ENCODE assay signal across 25 cellular contexts in the genomic region with DNA sequence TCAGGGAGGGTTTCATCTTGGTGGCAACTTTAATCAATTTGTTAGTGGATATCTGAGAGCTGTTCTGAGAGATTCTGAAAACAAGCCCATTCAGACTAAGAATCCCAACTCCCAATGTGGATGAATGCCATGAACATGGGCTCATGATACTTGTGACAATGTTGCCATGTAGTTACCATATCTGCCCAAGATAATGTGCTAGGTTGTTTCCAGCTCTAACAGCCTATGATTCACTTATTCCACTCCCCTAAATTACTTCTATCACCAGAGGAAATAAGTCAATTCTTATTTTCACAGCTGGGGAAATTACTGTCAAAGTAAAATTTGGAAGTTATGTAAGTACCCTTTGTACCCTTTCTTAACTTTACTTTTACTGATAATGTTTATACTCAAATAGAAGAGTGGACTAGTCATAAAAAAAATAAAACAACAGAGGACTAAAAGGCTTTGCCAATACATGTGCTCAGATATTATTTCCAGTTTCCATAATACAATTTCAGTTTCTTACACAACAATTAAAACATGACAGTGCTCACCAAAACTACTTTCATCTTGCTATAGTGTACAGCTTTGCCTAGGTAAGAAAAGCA.
A peak's percentile ranks its signal among the peaks of the same experiment; 100 is the strongest.
DNase-seq lines count a peak whose midpoint lies in the region; ATAC-seq and TF ChIP-seq lines count a peak whose summit lies in the region.
"Had no signal": no experiment of that assay in that cellular context is flagged by ENCODE, and none has a peak within 500 bp of the region (broad histone marks: within the 10 kb centered on the region; RNA-seq: fewer than 3 reads in every experiment).

No MANE protein-coding gene starts in this region.

- H3F3A ChIP-seq in MM.1S (ENCODE audit: insufficient read depth, low read length) = peaks cover 8% of the 10 kb centered on the region

- H3K36me3 ChIP-seq in MM.1S (replicated peaks; ENCODE audit: insufficient read depth, low read length) = no peaks in the 10 kb centered on the region
- H3K36me3 ChIP-seq in heart right ventricle = no peaks in the 10 kb centered on the region
- H3K36me3 ChIP-seq in H7 (replicated peaks; ENCODE audit: control insufficient read depth, insufficient read depth, low read length) = no peaks in the 10 kb centered on the region
- H3K36me3 ChIP-seq: BE2C, ovary had no signal

- H3K9me3 ChIP-seq in MM.1S (replicated peaks; ENCODE audit: insufficient read depth, low read length) (no peaks in the 10 kb centered on the region), heart right ventricle (peaks cover 0 to 15% (median 3%) of the 10 kb centered on the region in 11 donors)
- H3K9me3 ChIP-seq: BE2C, body of pancreas, ovary had no signal

- no peak overlapping the region; the same call in 1 of the 2 replicates for H3K27ac ChIP-seq in MM.1S (ENCODE audit: low read length)
- peak overlapping the region in 3 of 10 donors; percentile 12 to 26 (median 24) for H3K27ac ChIP-seq in heart right ventricle
- H3K27ac ChIP-seq: body of pancreas, foreskin keratinocyte, ovary, PC-9 had no signal

- intact Hi-C loops in heart right ventricle (cut with DNase I) = no loop called here

- H2AFZ ChIP-seq in MM.1S (ENCODE audit: low read length) = no peak overlapping the region
- H2AFZ ChIP-seq: PC-9 had no signal

- TF ChIP-seq CTCF in MM.1S (IDR thresholded peaks at IDR 0.05; ENCODE audit: low read length) (no peak), cardiac fibroblast (IDR thresholded peaks at IDR 0.05; ENCODE audit: low read depth, low read length) (no peak), heart right ventricle (IDR thresholded peaks at IDR 0.05) (no peak)

- H3K4me3 ChIP-seq in MM.1S (ENCODE audit: low read length) (no peak overlapping the region), cardiac fibroblast (replicated peaks in 1 of 2; ENCODE audit: low read depth in 2 of 2, low read length in 2 of 2) (no peak overlapping the region), heart right ventricle (no peak overlapping the region), H7 (ENCODE audit: insufficient read depth, low read depth, low read length) (no peak overlapping the region)
- H3K4me3 ChIP-seq: body of pancreas, ovary, PC-9, smooth muscle cell had no signal

- H3K4me1 ChIP-seq in MM.1S (ENCODE audit: low read length) (peaks cover 15% of the 10 kb centered on the region), heart right ventricle (peaks cover 0 to 10% (median 0%) of the 10 kb centered on the region in 9 donors)
- H3K4me1 ChIP-seq: body of pancreas, foreskin keratinocyte had no signal

- H3K27me3 ChIP-seq in MM.1S (replicated peaks; ENCODE audit: insufficient read depth, low read length) (no peaks in the 10 kb centered on the region), heart right ventricle (no peaks in the 10 kb centered on the region), H7 (ENCODE audit: control insufficient read depth, insufficient read depth, low read length) (no peaks in the 10 kb centered on the region)
- H3K27me3 ChIP-seq: BE2C, body of pancreas, foreskin keratinocyte, ovary had no signal

- H3K9ac ChIP-seq in MM.1S (ENCODE audit: low read length) = no peak overlapping the region

- peak; percentile 21 for DNase-seq in MM.1S
- peak; percentile 39 to 52 for DNase-seq in cardiac fibroblast (ENCODE audit: low read depth in 2 of 2)
- peak in 1 of 2 donors; percentile 13 for DNase-seq in heart right ventricle
- peak; percentile 67 for DNase-seq in stromal cell of bone marrow (ENCODE audit: low read depth)
- no peak for DNase-seq in H7
- DNase-seq in glomerular visceral epithelial cell (ENCODE audit: extremely low spot score) = no peak
- DNase-seq: activated CD4-positive, alpha-beta memory T cell treated with anti-CD3 and anti-CD28 coated beads for 36 hours; activated CD4-positive, alpha-beta T cell treated with anti-CD3 and anti-CD28 coated beads for 1 hour; activated CD8-positive, alpha-beta memory T cell treated with anti-CD3 and anti-CD28 coated beads, Interleukin-2, amount 50 U/mL, for 4 hours; activated naive CD4-positive, alpha-beta T cell; activated naive CD8-positive, alpha-beta T cell treated with anti-CD3 and anti-CD28 coated beads, Interleukin-2, amount 50 U/mL, for 24 hours; BE2C; body of pancreas; CD8-positive, alpha-beta T cell; foreskin keratinocyte; hippocampal formation; NCI-H1092; NCI-H2029; NCI-H524; ovary; PC-9; stimulated activated naive CD4-positive, alpha-beta T cell treated with Interleukin-2 at 50 U/mL for 16 hours; T-helper 17 cell had no signal

- H4K20me1 ChIP-seq in MM.1S (ENCODE audit: insufficient read depth, low read length) = no peaks in the 10 kb centered on the region

- ATAC-seq in heart right ventricle (peak; percentile 28 to 91 (median 75)), HG03432 (IDR thresholded peaks at IDR 0.05; ENCODE audit: unreplicated experiment) (no peak)
- ATAC-seq: activated naive CD8-positive, alpha-beta T cell treated with anti-CD3 and anti-CD28 coated beads, Interleukin-2, amount 50 U/mL, for 24 hours; body of pancreas; CD8-positive, alpha-beta T cell; foreskin keratinocyte; T-helper 17 cell had no signal

- no peaks in the 10 kb centered on the region for H3K79me2 ChIP-seq in MM.1S (ENCODE audit: low read length)

- peak overlapping the region; percentile 11; the same call in 1 of the 2 replicates for H3K4me2 ChIP-seq in MM.1S (ENCODE audit: low read depth, low read length)
- H3K4me2 ChIP-seq: PC-9, smooth muscle cell had no signal

- H3K9me2 ChIP-seq in MM.1S (replicated peaks; ENCODE audit: insufficient read depth, low read length) = no peaks in the 10 kb centered on the region

Comparison
In these comparisons a context has a peak if more than half of its experiments do, and no peak if none do; other contexts are left out.
1. DNase-seq: peak in MM.1S (single experiment), cardiac fibroblast (2 of 2) and stromal cell of bone marrow (single experiment); none in H7 (single experiment) and glomerular visceral epithelial cell (single experiment).